Comparison of ENCODE assay signal across 23 cellular contexts in genomic region chr21:40177979-40178378, GRCh38.
DNase-seq lines count a peak whose midpoint lies in the region; ATAC-seq and TF ChIP-seq lines count a peak whose summit lies in the region.
"Had no signal": no experiment of that assay in that cellular context is flagged by ENCODE, and none has a peak within 500 bp of the region (broad histone marks: within the 10 kb centered on the region; RNA-seq: fewer than 3 reads in every experiment).

No MANE protein-coding gene starts in this region.

- intact Hi-C loops in left cardiac atrium (cut with DNase I), result no loop called here

- no peak for ATAC-seq in left cardiac atrium
- ATAC-seq in stimulated activated naive CD8-positive, alpha-beta T cell treated with anti-CD3 and anti-CD28 coated beads, Interleukin-15, Interleukin-2, amounts not matched to agents 100 U/mL and 50 U/mL, for 24 hours, result no peak
- ATAC-seq: T-helper 17 cell had no signal

- no peaks in the 10 kb centered on the region for H3F3A ChIP-seq in neural cell (ENCODE audit: insufficient read depth, low read length, poor library complexity, severe bottlenecking)

- TF ChIP-seq CTCF in neural cell (IDR thresholded peaks at IDR 0.05; ENCODE audit: poor library complexity, severe bottlenecking), result no peak

- H3K9ac ChIP-seq in neural cell (ENCODE audit: low read length), result no peak overlapping the region

- no peaks in the 10 kb centered on the region for H3K27me3 ChIP-seq in neural cell (ENCODE audit: insufficient read depth, low read depth, low read length)
- H3K27me3 ChIP-seq: BE2C had no signal

- no peaks in the 10 kb centered on the region for H3K36me3 ChIP-seq in neural cell (ENCODE audit: insufficient read depth, low read length)
- H3K36me3 ChIP-seq: BE2C had no signal

- no peak for TF ChIP-seq EP300 in neural cell (conservative IDR thresholded peaks at IDR 0.05; ENCODE audit: poor library complexity, severe bottlenecking)

- no peak overlapping the region for H2AFZ ChIP-seq in neural cell (ENCODE audit: low read depth, low read length)
- H2AFZ ChIP-seq: PC-9 had no signal

- H3K79me2 ChIP-seq in neural cell (replicated peaks; ENCODE audit: insufficient read depth, low read length), result no peaks in the 10 kb centered on the region

- no peaks in the 10 kb centered on the region for H3K9me3 ChIP-seq in neural cell (ENCODE audit: low read length)
- H3K9me3 ChIP-seq: BE2C had no signal

- H4K20me1 ChIP-seq in neural cell (ENCODE audit: insufficient read depth), result no peaks in the 10 kb centered on the region

- peak overlapping the region; percentile 71 for H3K27ac ChIP-seq in neural cell (ENCODE audit: low read length)
- H3K27ac ChIP-seq: PC-9, SK-N-MC had no signal

- no peak for TF ChIP-seq RAD21 in neural cell (conservative IDR thresholded peaks at IDR 0.05)

- H3K4me3 ChIP-seq in neural cell (ENCODE audit: low read length), result no peak overlapping the region
- H3K4me3 ChIP-seq: PC-9, SK-N-MC had no signal

- no peaks in the 10 kb centered on the region for H3K9me2 ChIP-seq in neural cell (ENCODE audit: insufficient read depth, low read length)

- H3K4me2 ChIP-seq in neural cell (ENCODE audit: low read length), result no peak overlapping the region
- H3K4me2 ChIP-seq: PC-9 had no signal

- DNase-seq in NCI-H345 (lab: John Stamatoyannopoulos, UW), result peak; percentile 50
- DNase-seq in NCI-H345 treated with DMSO at 0.1 percent for 48 hours (lab: John Stamatoyannopoulos, UW; ENCODE audit: unreplicated experiment), result no peak
- DNase-seq in NCI-H1105 (lab: John Stamatoyannopoulos, UW), result peak; percentile 64
- peak; percentile 53 for DNase-seq in NCI-H69 (lab: John Stamatoyannopoulos, UW)
- no peak for DNase-seq in left cardiac atrium
- DNase-seq in stimulated activated CD4-positive, alpha-beta T cell treated with anti-CD3 and anti-CD28 coated beads, Interleukin-12 subunit alpha, Interleukin-12 subunit beta, amount 100 ng/mL, for 4 hours, result no peak
- no peak for DNase-seq in stimulated activated naive CD8-positive, alpha-beta T cell treated with anti-CD3 and anti-CD28 coated beads, Interleukin-15, Interleukin-2, amounts not matched to agents 100 U/mL and 50 U/mL, for 24 hours
- DNase-seq: BE2C; CD4-positive, alpha-beta T cell; COR-L47; GDM1; GOT3; HCEC 1CT; KG1; NCI-H1930; NCI-H510A treated with DMSO at 0.1 percent for 48 hours; PC-9; RPMI8226; SHP77 treated with DMSO at 0.1 percent for 48 hours; SW 1271; T-helper 17 cell had no signal

TF ChIP-seq in neural cell, 6 proteins besides CTCF, POLR2A, EP300 and RAD21:
- TF ChIP-seq TAF1 (IDR thresholded peaks at IDR 0.05; ENCODE audit: low read depth) (no peak), MXI1 (conservative IDR thresholded peaks at IDR 0.05; ENCODE audit: poor library complexity, severe bottlenecking) (no peak), POLR2AphosphoS5 (IDR thresholded peaks at IDR 0.05) (no peak), EZH2 (IDR thresholded peaks at IDR 0.05; ENCODE audit: borderline replicate concordance, insufficient read depth, low read length, poor library complexity, severe bottlenecking) (no peak), REST (IDR thresholded peaks at IDR 0.05; ENCODE audit: borderline replicate concordance) (no peak), SMC3 (conservative IDR thresholded peaks at IDR 0.05; ENCODE audit: poor library complexity) (no peak)
TF ChIP-seq in neural cell: peak in this region for 0.

Comparison
In these comparisons a context has a peak if more than half of its experiments do, and no peak if none do; other contexts are left out.
1. DNase-seq: peak in NCI-H345 (single experiment), NCI-H1105 (single experiment) and NCI-H69 (single experiment); none in NCI-H345 treated with DMSO at 0.1 percent for 48 hours (single experiment), left cardiac atrium (single experiment), stimulated activated CD4-positive, alpha-beta T cell treated with anti-CD3 and anti-CD28 coated beads, Interleukin-12 subunit alpha, Interleukin-12 subunit beta, amount 100 ng/mL, for 4 hours (single experiment) and stimulated activated naive CD8-positive, alpha-beta T cell treated with anti-CD3 and anti-CD28 coated beads, Interleukin-15, Interleukin-2, amounts not matched to agents 100 U/mL and 50 U/mL, for 24 hours (single experiment).